In genomic region chr5:61993446-61994017, GRCh38 we compare ENCODE assay signal across 22 cellular contexts.
"Had no signal": no experiment of that assay in that cellular context is flagged by ENCODE, and none has a peak within 500 bp of the region (broad histone marks: within the 10 kb centered on the region; RNA-seq: fewer than 3 reads in every experiment).

No MANE protein-coding gene starts in this region.

- ATAC-seq: activated CD8-positive, alpha-beta memory T cell treated with anti-CD3 and anti-CD28 coated beads, Interleukin-2, amount 10 ng/mL, durations not matched to agents 7 days and 5 days; Panc1; WTC11 had no signal

- DNase-seq: activated CD4-positive, alpha-beta T cell treated with anti-CD3 and anti-CD28 coated beads for 1 hour; activated CD4-positive, alpha-beta T cell treated with anti-CD3 and anti-CD28 coated beads, Interleukin-2, amount 10 ng/mL, durations not matched to agents 24 days and 14 days; activated CD4-positive, alpha-beta T cell treated with anti-CD3 and anti-CD28 coated beads, Interleukin-2, amount 50 U/mL, for 48 hours; activated CD8-positive, alpha-beta memory T cell treated with anti-CD3 and anti-CD28 coated beads, Interleukin-2, amount 10 ng/mL, durations not matched to agents 7 days and 5 days; activated effector memory CD4-positive, alpha-beta T cell treated with Interleukin-2 at 50 U/mL for 16 hours; activated naive CD4-positive, alpha-beta T cell; activated T-cell treated with anti-CD3 and anti-CD28 coated beads, Interleukin-2, amount 50 U/mL, for 24 hours; amygdala; central memory CD4-positive, alpha-beta T cell; MM.1S; NCI-H1105; NCI-H1436; NCI-H1694 treated with DMSO at 0.1 percent for 48 hours; NCI-H2029 treated with DMSO at 0.1 percent for 48 hours; NCI-H345; NCI-H510A; NCI-H69; NK-92 treated with Interleukin-12 subunit alpha and Interleukin-12 subunit beta, amount 100 ng/mL, for 24 hours; OCI-M1; SHP77 treated with DMSO at 0.1 percent for 48 hours had no signal
